ENCODE assay signal across 1 cellular context in genomic region chr16:50252874-50253510, GRCh38.
TF ChIP-seq lines count a peak whose summit lies in the region.

No MANE protein-coding gene starts in this region.

TF ChIP-seq in K562, 482 proteins besides CTCF, POLR2A, EP300 and RAD21 (continued from another document):
- TF ChIP-seq ZNF592 (IDR thresholded peaks at IDR 0.05) (0 out of 2 replicates have a peak, but pooled peaks have one; percentile 5), HOXB6 (CRISPR knock-in tag; IDR thresholded peaks at IDR 0.05; ENCODE audit: borderline replicate concordance) (no peak), ZNF766 (CRISPR knock-in tag; conservative IDR thresholded peaks at IDR 0.05) (0 out of 2 replicates have a peak, but pooled peaks have one; percentile 28), SMARCA5 (IDR thresholded peaks at IDR 0.05) (0 out of 2 replicates have a peak, but pooled peaks have one; percentile 27), BCOR (IDR thresholded peaks at IDR 0.05) (0 out of 2 replicates have a peak, but pooled peaks have one; percentile 18), HSF4 (CRISPR knock-in tag; IDR thresholded peaks at IDR 0.05; ENCODE audit: borderline replicate concordance) (no peak), BRF2 (IDR thresholded peaks at IDR 0.05; ENCODE audit: borderline replicate concordance, insufficient read depth, insufficient read length) (no peak), ZNF121 (CRISPR knock-in tag; conservative IDR thresholded peaks at IDR 0.05) (peak; percentile 97), USF2 (CRISPR knock-in tag; IDR thresholded peaks at IDR 0.05) (no peak)
